In the genomic region with DNA sequence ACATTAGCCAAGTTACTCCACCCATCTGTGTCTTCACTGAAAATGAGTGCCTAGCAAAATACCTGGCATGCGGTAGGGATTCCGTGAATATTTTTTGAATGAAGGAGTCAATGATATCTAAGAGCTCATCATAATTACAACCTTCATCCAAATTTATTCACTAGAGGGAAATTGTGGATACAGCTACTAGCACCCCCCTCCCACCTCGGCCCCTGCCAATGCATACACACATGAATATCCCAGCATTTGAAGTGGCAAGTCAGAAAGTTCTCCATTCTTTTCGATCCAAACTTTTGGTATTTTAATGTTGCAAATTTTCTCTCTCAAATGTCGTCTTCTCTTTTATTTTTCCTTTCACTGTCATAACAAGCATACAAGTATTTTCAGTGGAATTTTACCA, we compare ENCODE assay signal across 25 cellular contexts.
A peak's percentile ranks its signal among the peaks of the same experiment; 100 is the strongest.
DNase-seq lines count a peak whose midpoint lies in the region; ATAC-seq and TF ChIP-seq lines count a peak whose summit lies in the region.
"Had no signal": no experiment of that assay in that cellular context is flagged by ENCODE, and none has a peak within 500 bp of the region (broad histone marks: within the 10 kb centered on the region; RNA-seq: fewer than 3 reads in every experiment).

No MANE protein-coding gene starts in this region.

- H3K36me3 Mint-ChIP-seq in effector memory CD8-positive, alpha-beta T cell (ENCODE audit: insufficient read depth): no peaks in the 10 kb centered on the region
- H3K36me3 Mint-ChIP-seq: CD4-positive, alpha-beta memory T cell; CD4-positive, CD25-positive, alpha-beta regulatory T cell; CD8-positive, alpha-beta memory T cell had no signal

- H3K27me3 Mint-ChIP-seq in effector memory CD8-positive, alpha-beta T cell: peaks cover 15 to 19% of the 10 kb centered on the region in 2 donors

- H3K9me3 ChIP-seq in sigmoid colon (no peaks in the 10 kb centered on the region), stomach (no peaks in the 10 kb centered on the region)
- H3K9me3 ChIP-seq: A549 had no signal

- peak; percentile 4 for DNase-seq in activated effector memory CD4-positive, alpha-beta T cell treated with anti-CD3 and anti-CD28 coated beads, Interleukin-2, amount 50 U/mL, for 16 hours
- no peak for DNase-seq in activated effector memory CD4-positive, alpha-beta T cell treated with Interleukin-2 at 50 U/mL for 16 hours
- peak; percentile 73 for DNase-seq in mesenteric fat pad (ENCODE audit: low spot score)
- DNase-seq in sigmoid colon: peak; percentile 28
- no peak for DNase-seq in effector memory CD8-positive, alpha-beta T cell
- DNase-seq in GM13977 (ENCODE audit: low spot score): no peak
- DNase-seq in stomach: no peak
- DNase-seq: AML-193; CD4-positive, alpha-beta memory T cell; CD4-positive, CD25-positive, alpha-beta regulatory T cell; CD8-positive, alpha-beta memory T cell; COR-L47; DMS 273 treated with DMSO at 0.1 percent for 48 hours; DMS153; DMS53; DMS79; DND-41; EL; GDM1 had no signal

- H3K4me3 ChIP-seq in sigmoid colon (no peak overlapping the region), stomach (no peak overlapping the region)
- H3K4me3 ChIP-seq: A549; BLaER1 treated with 17β-estradiol and CSF1 and Interleukin-3, amounts not matched to agents 10 nM and 100 nM; GM12878 had no signal

- H3K27ac ChIP-seq in sigmoid colon (no peak overlapping the region), stomach (no peak overlapping the region)
- H3K27ac ChIP-seq: 22Rv1; A549; BLaER1 treated with 17β-estradiol and CSF1 and Interleukin-3, amounts not matched to agents 10 nM and 100 nM; C4-2B had no signal

- no peaks in the 10 kb centered on the region for H3K27me3 ChIP-seq in sigmoid colon
- H3K27me3 ChIP-seq in stomach: no peaks in the 10 kb centered on the region
- H3K27me3 ChIP-seq: BLaER1 treated with 17β-estradiol and CSF1 and Interleukin-3, amounts not matched to agents 10 nM and 100 nM had no signal

- H3K27ac Mint-ChIP-seq in effector memory CD8-positive, alpha-beta T cell: no peak overlapping the region
- H3K27ac Mint-ChIP-seq: B cell; CD4-positive, alpha-beta memory T cell; CD4-positive, CD25-positive, alpha-beta regulatory T cell; CD8-positive, alpha-beta memory T cell had no signal

- in situ Hi-C loops in GM13977 (cut with MboI; ENCODE audit: low pct_unique_long_range_greater_than_20kb, low sequenced_read_pairs, unreplicated experiment): no loop called here

- no peak for TF ChIP-seq EP300 in sigmoid colon (IDR thresholded peaks at IDR 0.05)
- TF ChIP-seq EP300 in stomach (IDR thresholded peaks at IDR 0.05): no peak

- WGBS in sigmoid colon, 2 donors: 88 to 89% methylated on average over 5 of the region's 5 CpGs
- WGBS in stomach, 5 donors: 86 to 89% (median 88%) methylated on average over 5 of the region's 5 CpGs

- TF ChIP-seq CTCF in sigmoid colon (IDR thresholded peaks at IDR 0.05) (no peak), GM13977 (IDR thresholded peaks at IDR 0.05; ENCODE audit: extremely low read depth, insufficient read depth, missing control alignments) (no peak), stomach (IDR thresholded peaks at IDR 0.05) (no peak)

- H3K4me1 Mint-ChIP-seq in effector memory CD8-positive, alpha-beta T cell (ENCODE audit: low read depth in 2 of 2): no peaks in the 10 kb centered on the region
- H3K4me1 Mint-ChIP-seq: B cell; CD4-positive, alpha-beta memory T cell; CD4-positive, CD25-positive, alpha-beta regulatory T cell; CD8-positive, alpha-beta memory T cell had no signal

- no peak overlapping the region for H3K4me3 Mint-ChIP-seq in effector memory CD8-positive, alpha-beta T cell
- H3K4me3 Mint-ChIP-seq: B cell; CD4-positive, alpha-beta memory T cell; CD4-positive, CD25-positive, alpha-beta regulatory T cell; CD8-positive, alpha-beta memory T cell had no signal

- intact Hi-C loops in sigmoid colon (cut with DNase I) (no loop called here), stomach (cut with DNase I; ENCODE audit: low total_unique reads) (no loop called here)

- no peak for ATAC-seq in effector memory CD8-positive, alpha-beta T cell (replicated peaks)
- ATAC-seq: A549, GM12878 had no signal

- no peaks in the 10 kb centered on the region for H3K9me3 Mint-ChIP-seq in effector memory CD8-positive, alpha-beta T cell

- no peaks in the 10 kb centered on the region for H3K36me3 ChIP-seq in sigmoid colon
- no peaks in the 10 kb centered on the region for H3K36me3 ChIP-seq in stomach
- H3K36me3 ChIP-seq: BLaER1 treated with 17β-estradiol and CSF1 and Interleukin-3, amounts not matched to agents 10 nM and 100 nM had no signal

- no peaks in the 10 kb centered on the region for H3K4me1 ChIP-seq in sigmoid colon
- H3K4me1 ChIP-seq in stomach: no peaks in the 10 kb centered on the region
- H3K4me1 ChIP-seq: A549; BLaER1 treated with 17β-estradiol and CSF1 and Interleukin-3, amounts not matched to agents 10 nM and 100 nM had no signal

- TF ChIP-seq POLR2A in sigmoid colon (IDR thresholded peaks at IDR 0.05) (no peak), stomach (IDR thresholded peaks at IDR 0.05) (no peak)

Comparison
In these comparisons a context has a peak if more than half of its experiments do, and no peak if none do; other contexts are left out.
1. DNase-seq: peak in activated effector memory CD4-positive, alpha-beta T cell treated with anti-CD3 and anti-CD28 coated beads, Interleukin-2, amount 50 U/mL, for 16 hours (single experiment), mesenteric fat pad (single experiment) and sigmoid colon (single experiment); none in activated effector memory CD4-positive, alpha-beta T cell treated with Interleukin-2 at 50 U/mL for 16 hours (single experiment), effector memory CD8-positive, alpha-beta T cell (0 of 3), GM13977 (single experiment) and stomach (single experiment).